Comparison of ENCODE assay signal across 1 cellular context in the genomic region with DNA sequence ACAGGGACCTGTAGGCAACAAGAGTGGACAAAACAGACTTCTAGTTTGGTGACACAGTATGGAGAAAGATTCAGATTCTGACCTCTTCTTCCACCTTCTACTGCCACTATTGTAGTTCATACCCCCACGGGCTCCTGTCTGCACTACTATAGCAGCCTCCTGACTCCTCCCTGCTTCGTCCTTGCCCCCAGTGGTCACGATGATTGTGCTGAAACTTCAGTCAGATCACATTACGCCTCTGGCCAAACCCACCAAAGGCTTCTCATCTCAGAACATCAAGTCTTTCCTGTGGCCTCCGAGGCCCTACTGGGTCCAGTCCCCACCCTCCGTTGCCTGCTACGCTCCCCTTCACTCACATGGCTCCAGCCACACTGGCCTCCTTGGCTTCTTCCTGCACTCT.
TF ChIP-seq lines count a peak whose summit lies in the region.

No MANE protein-coding gene starts in this region.

TF ChIP-seq in H1, 55 proteins besides CTCF, POLR2A, EP300 and RAD21:
- TF ChIP-seq KDM1A (IDR thresholded peaks at IDR 0.05; ENCODE audit: borderline replicate concordance, low read length) (no peak), NRF1 (IDR thresholded peaks at IDR 0.05; ENCODE audit: low read depth, low read length) (no peak), TEAD4 (IDR thresholded peaks at IDR 0.05; ENCODE audit: low read depth, low read length) (no peak), CHD1 (IDR thresholded peaks at IDR 0.05; ENCODE audit: low read depth, low read length) (no peak), BACH1 (IDR thresholded peaks at IDR 0.05; ENCODE audit: low read length) (no peak), SAP30 (IDR thresholded peaks at IDR 0.05; ENCODE audit: insufficient read depth, insufficient replicate concordance, low read length) (no peak), CHD2 (IDR thresholded peaks at IDR 0.05; ENCODE audit: low read length) (no peak), BCL11A (IDR thresholded peaks at IDR 0.05; ENCODE audit: low read depth in 2 of 2, low read length in 2 of 2) (no peak), GABPA (IDR thresholded peaks at IDR 0.05; ENCODE audit: borderline replicate concordance, insufficient read depth, low read length) (no peak), HDAC2 (IDR thresholded peaks at IDR 0.05; ENCODE audit: borderline replicate concordance in 1 of 2, low read depth in 2 of 2, low read length in 2 of 2) (no peak), MAFK (IDR thresholded peaks at IDR 0.05; ENCODE audit: low read depth, low read length) (no peak)
- TF ChIP-seq, protein P1, sequence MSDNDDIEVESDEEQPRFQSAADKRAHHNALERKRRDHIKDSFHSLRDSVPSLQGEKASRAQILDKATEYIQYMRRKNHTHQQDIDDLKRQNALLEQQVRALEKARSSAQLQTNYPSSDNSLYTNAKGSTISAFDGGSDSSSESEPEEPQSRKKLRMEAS (IDR thresholded peaks at IDR 0.05), result no peak
- TF ChIP-seq, protein P2, sequence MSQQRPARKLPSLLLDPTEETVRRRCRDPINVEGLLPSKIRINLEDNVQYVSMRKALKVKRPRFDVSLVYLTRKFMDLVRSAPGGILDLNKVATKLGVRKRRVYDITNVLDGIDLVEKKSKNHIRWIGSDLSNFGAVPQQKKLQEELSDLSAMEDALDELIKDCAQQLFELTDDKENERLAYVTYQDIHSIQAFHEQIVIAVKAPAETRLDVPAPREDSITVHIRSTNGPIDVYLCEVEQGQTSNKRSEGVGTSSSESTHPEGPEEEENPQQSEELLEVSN (IDR thresholded peaks at IDR 0.05), result no peak
